ENCODE assay signal across 5 cellular contexts in the genomic region with DNA sequence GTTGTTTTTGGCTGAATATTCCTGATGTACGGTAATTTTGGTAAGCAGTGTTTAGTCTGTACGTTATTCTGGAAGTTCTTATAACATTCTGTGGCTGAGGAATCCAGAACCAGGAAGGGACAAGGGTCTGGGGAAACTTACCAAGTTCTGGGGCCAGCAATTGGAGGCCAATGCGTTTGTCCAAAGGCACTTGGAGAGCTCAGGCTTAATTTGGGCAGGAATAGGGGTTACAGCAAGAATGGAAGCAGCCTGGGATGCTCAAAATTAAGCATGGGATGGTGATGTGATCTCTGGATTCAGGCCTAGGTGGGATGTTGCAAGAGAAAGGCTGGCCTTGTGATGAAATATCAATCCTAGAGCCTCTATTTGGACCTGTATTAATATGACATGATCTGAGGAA.
"Had no signal": no experiment of that assay in that cellular context is flagged by ENCODE, and none has a peak within 500 bp of the region (broad histone marks: within the 10 kb centered on the region; RNA-seq: fewer than 3 reads in every experiment).

No MANE protein-coding gene starts in this region.

- ATAC-seq: GM23338, K562 had no signal

- DNase-seq: H9, HCEC 1CT, IMR-90 had no signal

- H2AFZ ChIP-seq: GM23338 had no signal

- H3K4me2 ChIP-seq: GM23338 had no signal

- H3K4me3 ChIP-seq: GM23338, K562 had no signal
